8 cellular contexts compared by ENCODE assay signal in genomic region chr14:51093371-51094281, GRCh38. TPM values are rescaled to one million over a fixed set of nuclear protein-coding genes. Genes with fewer than 3 reads are reported as not detected.
A peak's percentile ranks its signal among the peaks of the same experiment; 100 is the strongest.
DNase-seq lines count a peak whose midpoint lies in the region; ATAC-seq and TF ChIP-seq lines count a peak whose summit lies in the region.

No MANE protein-coding gene starts in this region.

- no peak for TF ChIP-seq CTCF in Caco-2 (IDR thresholded peaks at IDR 0.05; ENCODE audit: insufficient read depth in 1 of 2, low read depth in 1 of 2, low read length in 1 of 2, severe bottlenecking in 1 of 2, unreplicated experiment in 1 of 2)
- no peak for TF ChIP-seq CTCF in MM.1S (IDR thresholded peaks at IDR 0.05; ENCODE audit: low read length)
- peak; percentile 45 to 69 for TF ChIP-seq CTCF in brain (conservative IDR thresholded peaks at IDR 0.05)

- H4K20me1 ChIP-seq in MM.1S (ENCODE audit: insufficient read depth, low read length) = no peaks in the 10 kb centered on the region

- H3K36me3 ChIP-seq in Caco-2 (ENCODE audit: control insufficient read depth, insufficient read depth, low read length) (no peaks in the 10 kb centered on the region), MM.1S (replicated peaks; ENCODE audit: insufficient read depth, low read length) (no peaks in the 10 kb centered on the region)

- in situ Hi-C loops in SK-MEL-5 (cut with HindIII; ENCODE audit: low pct_unique_long_range_greater_than_20kb, low sequenced_read_pairs) = no loop called here

- peak overlapping the region; percentile 91; the same call in 1 of the 2 replicates for H3K4me2 ChIP-seq in MM.1S (ENCODE audit: low read depth, low read length)

- no peak overlapping the region for H3K9ac ChIP-seq in MM.1S (ENCODE audit: low read length)

- no peaks in the 10 kb centered on the region for H3K79me2 ChIP-seq in MM.1S (ENCODE audit: low read length)

- BruUV-seq in Caco-2 (replicated peaks; lab: Mats Ljungman, UMichigan) = no TSS peak

- no peaks in the 10 kb centered on the region for H3K27me3 ChIP-seq in Caco-2 (replicated peaks; ENCODE audit: control insufficient read depth, insufficient read depth, low read length)
- H3K27me3 ChIP-seq in MM.1S (replicated peaks; ENCODE audit: insufficient read depth, low read length) = no peaks in the 10 kb centered on the region

- no peak overlapping the region for H3K27ac ChIP-seq in MM.1S (ENCODE audit: low read length)

- H3K4me3 Mint-ChIP-seq in Caco-2 (ENCODE audit: unreplicated experiment) (peak overlapping the region; percentile 27), brain (peak overlapping the region; percentile 85 to 95 (median 90))

- no peaks in the 10 kb centered on the region for H3K9me3 ChIP-seq in Caco-2
- no peaks in the 10 kb centered on the region for H3K9me3 ChIP-seq in MM.1S (replicated peaks; ENCODE audit: insufficient read depth, low read length)

- DNase-seq in Caco-2 (peak in 1 of 2 experiments; percentile 32), MM.1S (no peak), SK-MEL-5 (ENCODE audit: low read depth, low spot score) (peak; percentile 45), left colon (peak; percentile 33 to 59)
- peak; percentile 55 for DNase-seq in stimulated activated CD4-positive, alpha-beta T cell treated with anti-CD3 and anti-CD28 coated beads, Interleukin-4, amount 100 ng/mL, for 1 hour

- ATAC-seq in left colon (peak; percentile 51), HG03097 (IDR thresholded peaks at IDR 0.05; ENCODE audit: low FRiP score, unreplicated experiment) (no peak), GM21381 (IDR thresholded peaks at IDR 0.05; ENCODE audit: unreplicated experiment) (no peak)

- H3K36me3 Mint-ChIP-seq in Caco-2 (ENCODE audit: insufficient read depth, unreplicated experiment) = peaks cover 6% of the 10 kb centered on the region
- no peaks in the 10 kb centered on the region for H3K36me3 Mint-ChIP-seq in brain

- no peaks in the 10 kb centered on the region for H3K9me2 ChIP-seq in MM.1S (replicated peaks; ENCODE audit: insufficient read depth, low read length)

- H3K9me3 Mint-ChIP-seq in Caco-2 (ENCODE audit: unreplicated experiment) (no peaks in the 10 kb centered on the region), brain (peaks cover 0 to 5% (median 0%) of the 10 kb centered on the region in 5 experiments)

- H3K4me1 Mint-ChIP-seq in Caco-2 (ENCODE audit: low read depth, unreplicated experiment) (no peaks in the 10 kb centered on the region), brain (peaks cover 73% of the 10 kb centered on the region)

- intact Hi-C loops in Caco-2 (cut with micrococcal nuclease; ENCODE audit: unreplicated experiment) (no loop called here), left colon (cut with DNase I, micrococcal nuclease) (no loop called here)

- no peaks in the 10 kb centered on the region for H3F3A ChIP-seq in MM.1S (ENCODE audit: insufficient read depth, low read length)

- H3K4me3 ChIP-seq in Caco-2 (ENCODE audit: low read depth, low read length) = no peak overlapping the region
- H3K4me3 ChIP-seq in MM.1S (ENCODE audit: low read length) = 0 out of 2 replicates have a peak overlapping the region, but pooled peaks have one; percentile 72

- no peaks in the 10 kb centered on the region for H3K4me1 ChIP-seq in Caco-2
- H3K4me1 ChIP-seq in MM.1S (ENCODE audit: low read length) = no peaks in the 10 kb centered on the region

- no peak overlapping the region for H2AFZ ChIP-seq in MM.1S (ENCODE audit: low read length)

- H3K27ac Mint-ChIP-seq in Caco-2 (ENCODE audit: unreplicated experiment) (no peak overlapping the region), brain (peak overlapping the region; percentile 55 to 100 (median 100))

- POLR2A ChIA-PET in Caco-2 (lab: Charles Lee) = no interaction called here

- H3K27me3 Mint-ChIP-seq in Caco-2 (ENCODE audit: insufficient read depth, unreplicated experiment) (no peaks in the 10 kb centered on the region), brain (peaks cover 18% of the 10 kb centered on the region)

- CTCF ChIA-PET in Caco-2 (lab: Charles Lee) = no interaction called here

RNA-seq across cellular contexts. Expression of gene TRIM9, which starts 1.3 kb away (rescaled TPM):
- total RNA-seq in Caco-2 (2022) = 2.7 and 3.0 TPM in 2 replicates
- total RNA-seq in SK-MEL-5 (2014; rRNA removed; shearing (Covaris generic)) = 7.7 and 8.7 TPM in 2 replicates
- 10.1 and 15.3 TPM in 2 replicates for polyA plus RNA-seq in SK-MEL-5 (2015; cell fraction: cytosol; rRNA removed)
- 31.3 and 38.7 TPM in 2 replicates for polyA plus RNA-seq in SK-MEL-5 (2015; cell fraction: nucleus; rRNA removed)
- polyA plus RNA-seq in brain (ENCODE audit: insufficient read depth, low read depth, low replicate concordance) = 51.7 TPM
- total RNA-seq in left colon = 1 to 10 TPM; 3.8 to 6.2 TPM

Comparison
In these comparisons a context has a peak if more than half of its experiments do, and no peak if none do; other contexts are left out.
1. CTCF ChIP-seq: peak in brain (2 of 2); none in Caco-2 (0 of 2) and MM.1S (single experiment).